Comparison of ENCODE assay signal across 18 cellular contexts in genomic region chrX:50168305-50168704, GRCh38. TPM values are rescaled to one million over a fixed set of nuclear protein-coding genes. Genes with fewer than 3 reads are reported as not detected.
A peak's percentile ranks its signal among the peaks of the same experiment; 100 is the strongest.
DNase-seq lines count a peak whose midpoint lies in the region; ATAC-seq and TF ChIP-seq lines count a peak whose summit lies in the region.
"Had no signal": no experiment of that assay in that cellular context is flagged by ENCODE, and none has a peak within 500 bp of the region (broad histone marks: within the 10 kb centered on the region; RNA-seq: fewer than 3 reads in every experiment).

No MANE protein-coding gene starts in this region.

- peaks cover 11% of the 10 kb centered on the region for H3K4me1 Mint-ChIP-seq in activated CD4-positive, alpha-beta memory T cell treated with anti-CD3 and anti-CD28 coated beads for 36 hours (ENCODE audit: low read depth)
- peaks cover 11% of the 10 kb centered on the region for H3K4me1 Mint-ChIP-seq in activated CD4-positive, alpha-beta memory T cell treated with anti-CD3 and anti-CD28 coated beads, Interleukin-2, amount 10 ng/mL, durations not matched to agents 7 days and 5 days
- peaks cover 8% of the 10 kb centered on the region; the same call in 2 of the 3 replicates for H3K4me1 Mint-ChIP-seq in GM23338

- CTCF ChIA-PET in activated CD4-positive, alpha-beta memory T cell treated with anti-CD3 and anti-CD28 coated beads for 36 hours (lab: Charles Lee) = no interaction called here
- CTCF ChIA-PET in activated CD4-positive, alpha-beta memory T cell treated with anti-CD3 and anti-CD28 coated beads, Interleukin-2, amount 10 ng/mL, durations not matched to agents 7 days and 5 days (lab: Charles Lee) = no interaction called here

- H3K4me1 ChIP-seq in GM23338 (ENCODE audit: insufficient read depth) = no peaks in the 10 kb centered on the region
- no peaks in the 10 kb centered on the region for H3K4me1 ChIP-seq in foreskin keratinocyte
- H3K4me1 ChIP-seq: testis had no signal

- H3K9me2 ChIP-seq in GM23338 (ENCODE audit: insufficient read depth) = no peaks in the 10 kb centered on the region

- no peaks in the 10 kb centered on the region for H3K27me3 Mint-ChIP-seq in activated CD4-positive, alpha-beta memory T cell treated with anti-CD3 and anti-CD28 coated beads for 36 hours
- no peaks in the 10 kb centered on the region for H3K27me3 Mint-ChIP-seq in activated CD4-positive, alpha-beta memory T cell treated with anti-CD3 and anti-CD28 coated beads, Interleukin-2, amount 10 ng/mL, durations not matched to agents 7 days and 5 days
- no peaks in the 10 kb centered on the region for H3K27me3 Mint-ChIP-seq in GM23338 (ENCODE audit: insufficient read depth, low read depth, poor library complexity)

- no peak overlapping the region for H3K27ac ChIP-seq in GM23338 (ENCODE audit: low read depth)
- no peak overlapping the region for H3K27ac ChIP-seq in foreskin keratinocyte
- H3K27ac ChIP-seq: testis had no signal

- intact Hi-C loops in activated CD4-positive, alpha-beta memory T cell treated with anti-CD3 and anti-CD28 coated beads for 36 hours (cut with micrococcal nuclease) = no loop called here

- no peaks in the 10 kb centered on the region for H3K9me3 Mint-ChIP-seq in activated CD4-positive, alpha-beta memory T cell treated with anti-CD3 and anti-CD28 coated beads for 36 hours
- no peaks in the 10 kb centered on the region for H3K9me3 Mint-ChIP-seq in activated CD4-positive, alpha-beta memory T cell treated with anti-CD3 and anti-CD28 coated beads, Interleukin-2, amount 10 ng/mL, durations not matched to agents 7 days and 5 days
- H3K9me3 Mint-ChIP-seq in GM23338 = no peaks in the 10 kb centered on the region; the same call in 2 of the 3 replicates

- H3K27ac Mint-ChIP-seq in activated CD4-positive, alpha-beta memory T cell treated with anti-CD3 and anti-CD28 coated beads for 36 hours = peak overlapping the region; percentile 42
- no peak overlapping the region for H3K27ac Mint-ChIP-seq in activated CD4-positive, alpha-beta memory T cell treated with anti-CD3 and anti-CD28 coated beads, Interleukin-2, amount 10 ng/mL, durations not matched to agents 7 days and 5 days
- no peak overlapping the region for H3K27ac Mint-ChIP-seq in GM23338

- no peaks in the 10 kb centered on the region for H3K36me3 ChIP-seq in GM23338 (ENCODE audit: insufficient read depth)

- 0 out of 2 replicates have a peak overlapping the region, but pooled peaks have one; percentile 24 for H3K4me2 ChIP-seq in GM23338

- no peaks in the 10 kb centered on the region for H3K79me2 ChIP-seq in GM23338 (replicated peaks; ENCODE audit: insufficient read depth)

- no peak overlapping the region for H2AFZ ChIP-seq in GM23338

- DNase-seq in activated CD4-positive, alpha-beta memory T cell treated with anti-CD3 and anti-CD28 coated beads for 36 hours = peak; percentile 10
- no peak for DNase-seq in activated CD4-positive, alpha-beta memory T cell treated with anti-CD3 and anti-CD28 coated beads, Interleukin-2, amount 10 ng/mL, durations not matched to agents 7 days and 5 days
- peak; percentile 9 for DNase-seq in GM23338 (ENCODE audit: low spot score)
- peak; percentile 4 to 13 for DNase-seq in foreskin keratinocyte
- no peak for DNase-seq in NCI-H1436 (lab: John Stamatoyannopoulos, UW)
- no peak for DNase-seq in T-helper 1 cell
- no peak for DNase-seq in stimulated activated CD8-positive, alpha-beta memory T cell treated with anti-CD3 and anti-CD28 coated beads, Interleukin-4, amount 100 ng/mL, for 48 hours
- DNase-seq: 8988T; activated effector memory CD4-positive, alpha-beta T cell treated with Interleukin-2 at 50 U/mL for 16 hours; Calu3; NCI-H1048; NCI-H69; testis had no signal

- H3K27me3 ChIP-seq in GM23338 (ENCODE audit: insufficient read depth) (no peaks in the 10 kb centered on the region), foreskin keratinocyte (no peaks in the 10 kb centered on the region)
- H3K27me3 ChIP-seq: testis had no signal

- H4K20me1 ChIP-seq in GM23338 (replicated peaks; ENCODE audit: insufficient read depth) = no peaks in the 10 kb centered on the region

- no peak overlapping the region for H3K4me3 ChIP-seq in GM23338
- H3K4me3 ChIP-seq: testis had no signal

- POLR2A ChIA-PET in activated CD4-positive, alpha-beta memory T cell treated with anti-CD3 and anti-CD28 coated beads for 36 hours (lab: Charles Lee) = no interaction called here
- POLR2A ChIA-PET in activated CD4-positive, alpha-beta memory T cell treated with anti-CD3 and anti-CD28 coated beads, Interleukin-2, amount 10 ng/mL, durations not matched to agents 7 days and 5 days (lab: Charles Lee) = no interaction called here

- H3F3A ChIP-seq in GM23338 (replicated peaks; ENCODE audit: low read depth) = no peaks in the 10 kb centered on the region

- ATAC-seq in GM23338 (no peak), HG03565 (IDR thresholded peaks at IDR 0.05; ENCODE audit: unreplicated experiment) (peak; percentile 57), foreskin keratinocyte (peak; percentile 52)
- ATAC-seq: HCT116 had no signal

- no peak overlapping the region for H3K4me3 Mint-ChIP-seq in activated CD4-positive, alpha-beta memory T cell treated with anti-CD3 and anti-CD28 coated beads for 36 hours
- H3K4me3 Mint-ChIP-seq in activated CD4-positive, alpha-beta memory T cell treated with anti-CD3 and anti-CD28 coated beads, Interleukin-2, amount 10 ng/mL, durations not matched to agents 7 days and 5 days = no peak overlapping the region
- no peak overlapping the region for H3K4me3 Mint-ChIP-seq in GM23338

- TF ChIP-seq CTCF in GM23338 (conservative IDR thresholded peaks at IDR 0.05; ENCODE audit: low read depth in 2 of 2) = no peak
- no peak for TF ChIP-seq CTCF in foreskin keratinocyte (conservative IDR thresholded peaks at IDR 0.05)

- no peaks in the 10 kb centered on the region for H3K36me3 Mint-ChIP-seq in activated CD4-positive, alpha-beta memory T cell treated with anti-CD3 and anti-CD28 coated beads for 36 hours
- no peaks in the 10 kb centered on the region for H3K36me3 Mint-ChIP-seq in activated CD4-positive, alpha-beta memory T cell treated with anti-CD3 and anti-CD28 coated beads, Interleukin-2, amount 10 ng/mL, durations not matched to agents 7 days and 5 days (ENCODE audit: low read depth)
- H3K36me3 Mint-ChIP-seq in GM23338 (ENCODE audit: low read depth) = no peaks in the 10 kb centered on the region

TF ChIP-seq in GM23338, 12 proteins besides CTCF, POLR2A, EP300 and RAD21 (continues in another document):
- TF ChIP-seq ZNF114 (CRISPR knock-in tag; IDR thresholded peaks at IDR 0.05) = no peak
- TF ChIP-seq EZH2phosphoT487 (IDR thresholded peaks at IDR 0.05; ENCODE audit: unreplicated experiment) = no peak
- TF ChIP-seq NANOG (IDR thresholded peaks at IDR 0.05; ENCODE audit: borderline replicate concordance) = no peak
- no peak for TF ChIP-seq STAT1 (IDR thresholded peaks at IDR 0.05; ENCODE audit: unreplicated experiment)
- TF ChIP-seq ETS1 (IDR thresholded peaks at IDR 0.05) = no peak
- TF ChIP-seq EZH2 (IDR thresholded peaks at IDR 0.05; ENCODE audit: low read depth, unreplicated experiment) = no peak
- TF ChIP-seq REST (IDR thresholded peaks at IDR 0.05; ENCODE audit: unreplicated experiment) = no peak

RNA-seq across cellular contexts. Expression of gene AKAP4, which starts 32.5 kb away (rescaled TPM):
- total RNA-seq in activated CD4-positive, alpha-beta memory T cell treated with anti-CD3 and anti-CD28 coated beads for 36 hours = not detected
- not detected for total RNA-seq in activated CD4-positive, alpha-beta memory T cell treated with anti-CD3 and anti-CD28 coated beads, Interleukin-2, amount 10 ng/mL, durations not matched to agents 7 days and 5 days
- not detected in 2 replicates for total RNA-seq in GM23338 (2014; rRNA removed; shearing (Covaris generic))
- polyA plus RNA-seq in GM23338 (2016; fragmentation: Nextera tagmentation; extraction: Ambion mirVana) (not detected in 2 replicates), foreskin keratinocyte (not detected in 2 replicates)
- total RNA-seq in foreskin keratinocyte = not detected in 2 replicates
- total RNA-seq: Calu3, cardiac septum, SK-MEL-5 had no signal
- polyA plus RNA-seq: esophagus had no signal

RNA-seq across cellular contexts. Expression of gene CCNB3, which starts 36.3 kb away (rescaled TPM):
- total RNA-seq in activated CD4-positive, alpha-beta memory T cell treated with anti-CD3 and anti-CD28 coated beads for 36 hours = under 1 TPM; 0.14 to 0.90 TPM
- total RNA-seq in activated CD4-positive, alpha-beta memory T cell treated with anti-CD3 and anti-CD28 coated beads, Interleukin-2, amount 10 ng/mL, durations not matched to agents 7 days and 5 days = 1 to 10 TPM in 1 of 2 experiments, under 1 TPM in 1; 0.98 to 1.2 TPM
- total RNA-seq in GM23338 (2014; rRNA removed; shearing (Covaris generic)) = 0.74 and 1.2 TPM in 2 replicates
- 0.12 and 0.13 TPM in 2 replicates for polyA plus RNA-seq in GM23338 (2016; fragmentation: Nextera tagmentation; extraction: Ambion mirVana)
- total RNA-seq in foreskin keratinocyte = 0.14 and 0.35 TPM in 2 replicates
- polyA plus RNA-seq in foreskin keratinocyte = 0.10 and 0.21 TPM in 2 replicates

Comparison
In these comparisons a context has a peak if more than half of its experiments do, and no peak if none do; other contexts are left out.
1. DNase-seq: peak in activated CD4-positive, alpha-beta memory T cell treated with anti-CD3 and anti-CD28 coated beads for 36 hours (single experiment), GM23338 (single experiment) and foreskin keratinocyte (2 of 2); none in activated CD4-positive, alpha-beta memory T cell treated with anti-CD3 and anti-CD28 coated beads, Interleukin-2, amount 10 ng/mL, durations not matched to agents 7 days and 5 days (single experiment), NCI-H1436 (single experiment), T-helper 1 cell (0 of 5) and stimulated activated CD8-positive, alpha-beta memory T cell treated with anti-CD3 and anti-CD28 coated beads, Interleukin-4, amount 100 ng/mL, for 48 hours (single experiment).